Comparison of ENCODE assay signal across 9 cellular contexts in genomic region chr18:63971320-63972071, GRCh38. TPM values are rescaled to one million over a fixed set of nuclear protein-coding genes. Genes with fewer than 3 reads are reported as not detected.
A peak's percentile ranks its signal among the peaks of the same experiment; 100 is the strongest.
DNase-seq lines count a peak whose midpoint lies in the region; ATAC-seq and TF ChIP-seq lines count a peak whose summit lies in the region.
"Had no signal": no experiment of that assay in that cellular context is flagged by ENCODE, and none has a peak within 500 bp of the region (broad histone marks: within the 10 kb centered on the region; RNA-seq: fewer than 3 reads in every experiment).

No MANE protein-coding gene starts in this region.

- H3K27ac ChIP-seq in hepatocyte (peak overlapping the region; percentile 98), skin epidermis (peak overlapping the region in 20 of 21 experiments; percentile 91 to 100 (median 98))

- H3K9me3 ChIP-seq in hepatocyte (ENCODE audit: low read depth), result no peaks in the 10 kb centered on the region

- POLR2A ChIA-PET in WTC11 (lab: Charles Lee), result no interaction called here

- peak overlapping the region; percentile 61 for H2AFZ ChIP-seq in hepatocyte

- peaks cover 21% of the 10 kb centered on the region for H3K4me1 Mint-ChIP-seq in WTC11

- no peaks in the 10 kb centered on the region for H3K36me3 Mint-ChIP-seq in WTC11

- H3K9me2 ChIP-seq in hepatocyte (replicated peaks; ENCODE audit: insufficient read depth), result no peaks in the 10 kb centered on the region

- peak; percentile 36 for DNase-seq in DMS79 treated with DMSO at 0.1 percent for 48 hours (lab: John Stamatoyannopoulos, UW)
- no peak for DNase-seq in DMS79 (lab: John Stamatoyannopoulos, UW)
- no peak for DNase-seq in WTC11 (ENCODE audit: low spot score)
- no peak for DNase-seq in hepatocyte (ENCODE audit: low spot score)
- no peak for DNase-seq in NCI-H2196 (lab: John Stamatoyannopoulos, UW; ENCODE audit: unreplicated experiment)
- DNase-seq in epidermal melanocyte (ENCODE audit: insufficient read length, low spot score), result no peak
- DNase-seq in cerebellar nuclear complex (lab: John Stamatoyannopoulos, UW), result no peak
- DNase-seq: 8988T had no signal

- peaks cover 57% of the 10 kb centered on the region for H3K27me3 Mint-ChIP-seq in WTC11 (ENCODE audit: low read depth)

- H3K4me1 ChIP-seq in hepatocyte (ENCODE audit: insufficient read depth), result peaks cover 5% of the 10 kb centered on the region

- peak overlapping the region; percentile 97 for H3K27ac Mint-ChIP-seq in WTC11

- H3K79me2 ChIP-seq in hepatocyte, result peaks cover 5% of the 10 kb centered on the region

- TF ChIP-seq CTCF in WTC11 (IDR thresholded peaks at IDR 0.05) (no peak), hepatocyte (IDR thresholded peaks at IDR 0.05; ENCODE audit: poor library complexity) (no peak)

- 75% methylated on average over 13 of the region's 13 CpGs for WGBS in hepatocyte (ENCODE audit: low lambda C conversion rate, missing lambda C conversion rate)

- no peaks in the 10 kb centered on the region for H3K9me3 Mint-ChIP-seq in WTC11

- H3K4me3 ChIP-seq in hepatocyte, result peak overlapping the region; percentile 27
- H3K4me3 ChIP-seq in skin epidermis, result peak overlapping the region; percentile 71 to 90 (median 83)

- ATAC-seq in WTC11, result no peak; the same call in 1 of the 2 replicates

- peak overlapping the region; percentile 77 for H3K4me2 ChIP-seq in hepatocyte

- peak overlapping the region; percentile 90 for H3K4me3 Mint-ChIP-seq in WTC11

- no peaks in the 10 kb centered on the region for H3K27me3 ChIP-seq in hepatocyte

- CTCF ChIA-PET in WTC11 (lab: Charles Lee), result interaction anchor here (2.2 kb wide), 1 partner anchor 23 kb away, joined by 10 read pairs; no protein-coding TSS in a partner anchor

- H3K36me3 ChIP-seq in hepatocyte (replicated peaks; ENCODE audit: insufficient read depth, low read depth), result no peaks in the 10 kb centered on the region

- no peaks in the 10 kb centered on the region for H4K20me1 ChIP-seq in hepatocyte (ENCODE audit: insufficient read depth, poor library complexity, severe bottlenecking)

TF ChIP-seq in WTC11, 78 proteins besides CTCF, POLR2A, EP300 and RAD21:
- no peak for TF ChIP-seq ZNF423 (CRISPR knock-in tag; IDR thresholded peaks at IDR 0.05)

RNA-seq across cellular contexts. Expression of gene SERPINB8, which starts 1.6 kb away (rescaled TPM):
- 0.46 to 0.73 TPM (median 0.57 TPM) in 3 replicates for total RNA-seq in WTC11 (2021)
- 9.3 and 10.9 TPM in 2 replicates for total RNA-seq in hepatocyte
- 14.7 and 16.7 TPM in 2 replicates for polyA plus RNA-seq in hepatocyte

RNA-seq across cellular contexts. Expression of gene HMSD, which starts 22.4 kb away (rescaled TPM):
- total RNA-seq in WTC11 (2021) (3.0 to 8.1 TPM (median 6.1 TPM) in 3 replicates), hepatocyte (0.10 TPM in 1 of 2 replicates, not detected in the other)
- 0.51 TPM in 1 of 2 replicates, not detected in the other for polyA plus RNA-seq in hepatocyte
